ENCODE assay signal across 2 cellular contexts in the genomic region with DNA sequence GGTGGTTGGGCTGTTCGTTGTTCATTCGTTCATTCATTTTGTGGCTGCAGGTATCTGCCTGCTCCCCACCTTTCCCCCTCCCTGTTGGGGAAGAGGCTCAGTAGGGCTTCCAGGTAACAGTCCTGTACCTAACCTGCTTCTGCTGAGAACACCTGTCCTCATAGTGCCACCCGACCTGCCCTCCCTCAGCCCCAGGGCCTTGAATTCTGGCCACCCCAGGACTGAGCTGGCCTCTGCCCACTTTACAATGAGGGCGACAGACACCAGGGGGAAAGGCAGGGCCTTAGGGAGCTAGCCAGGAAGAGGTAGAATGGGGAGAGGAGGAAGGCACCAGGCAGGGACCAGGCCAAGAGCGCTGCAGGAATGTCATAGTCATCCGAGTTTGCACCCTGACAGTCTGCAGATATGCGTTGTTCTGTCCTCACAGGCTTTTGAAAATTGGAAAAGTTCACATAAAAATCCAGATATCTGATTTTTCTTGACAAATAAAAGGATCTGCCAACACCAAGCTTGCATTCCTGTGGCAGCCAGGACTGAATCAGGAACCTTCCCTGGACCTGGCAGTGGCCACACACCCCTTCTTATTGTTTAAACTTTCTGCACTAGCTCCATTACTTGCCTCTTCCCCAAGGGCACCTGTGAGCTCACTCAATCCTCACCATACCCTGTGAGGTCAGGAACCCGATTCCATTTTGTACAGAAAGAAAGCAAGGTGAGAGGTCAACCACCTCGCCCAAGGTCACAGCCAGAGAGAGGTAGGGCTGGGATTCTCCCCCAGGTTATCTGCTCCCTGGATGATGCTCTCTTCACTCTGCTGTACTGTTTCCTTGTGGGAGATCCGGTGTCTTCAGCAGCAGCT.
TF ChIP-seq lines count a peak whose summit lies in the region.

No MANE protein-coding gene starts in this region.

TF ChIP-seq in WTC11, 78 proteins besides CTCF, POLR2A, EP300 and RAD21 (continued from another document):
- no peak for TF ChIP-seq IRF2 (CRISPR knock-in tag; IDR thresholded peaks at IDR 0.05; ENCODE audit: borderline replicate concordance, low read depth)
- TF ChIP-seq, protein P1, sequence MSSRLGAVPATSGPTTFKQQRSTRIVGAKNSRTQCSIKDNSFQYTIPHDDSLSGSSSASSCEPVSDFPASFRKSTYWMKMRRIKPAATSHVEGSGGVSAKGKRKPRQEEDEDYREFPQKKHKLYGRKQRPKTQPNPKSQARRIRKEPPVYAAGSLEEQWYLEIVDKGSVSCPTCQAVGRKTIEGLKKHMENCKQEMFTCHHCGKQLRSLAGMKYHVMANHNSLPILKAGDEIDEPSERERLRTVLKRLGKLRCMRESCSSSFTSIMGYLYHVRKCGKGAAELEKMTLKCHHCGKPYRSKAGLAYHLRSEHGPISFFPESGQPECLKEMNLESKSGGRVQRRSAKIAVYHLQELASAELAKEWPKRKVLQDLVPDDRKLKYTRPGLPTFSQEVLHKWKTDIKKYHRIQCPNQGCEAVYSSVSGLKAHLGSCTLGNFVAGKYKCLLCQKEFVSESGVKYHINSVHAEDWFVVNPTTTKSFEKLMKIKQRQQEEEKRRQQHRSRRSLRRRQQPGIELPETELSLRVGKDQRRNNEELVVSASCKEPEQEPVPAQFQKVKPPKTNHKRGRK (CRISPR knock-in tag; IDR thresholded peaks at IDR 0.05; ENCODE audit: borderline replicate concordance) = no peak
- no peak for TF ChIP-seq SMAD3 (CRISPR knock-in tag; IDR thresholded peaks at IDR 0.05; ENCODE audit: borderline replicate concordance)
- TF ChIP-seq NFYB (CRISPR knock-in tag; conservative IDR thresholded peaks at IDR 0.05; ENCODE audit: low read depth) = no peak
- no peak for TF ChIP-seq NFE2L1 (CRISPR knock-in tag; IDR thresholded peaks at IDR 0.05)
- TF ChIP-seq ERG (CRISPR knock-in tag; IDR thresholded peaks at IDR 0.05) = no peak
- TF ChIP-seq ZNF671 (CRISPR knock-in tag; IDR thresholded peaks at IDR 0.05) = no peak
- no peak for TF ChIP-seq NR1H2 (CRISPR knock-in tag; IDR thresholded peaks at IDR 0.05)
- TF ChIP-seq, protein P2, sequence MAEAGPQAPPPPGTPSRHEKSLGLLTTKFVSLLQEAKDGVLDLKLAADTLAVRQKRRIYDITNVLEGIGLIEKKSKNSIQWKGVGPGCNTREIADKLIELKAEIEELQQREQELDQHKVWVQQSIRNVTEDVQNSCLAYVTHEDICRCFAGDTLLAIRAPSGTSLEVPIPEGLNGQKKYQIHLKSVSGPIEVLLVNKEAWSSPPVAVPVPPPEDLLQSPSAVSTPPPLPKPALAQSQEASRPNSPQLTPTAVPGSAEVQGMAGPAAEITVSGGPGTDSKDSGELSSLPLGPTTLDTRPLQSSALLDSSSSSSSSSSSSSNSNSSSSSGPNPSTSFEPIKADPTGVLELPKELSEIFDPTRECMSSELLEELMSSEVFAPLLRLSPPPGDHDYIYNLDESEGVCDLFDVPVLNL (CRISPR knock-in tag; IDR thresholded peaks at IDR 0.05; ENCODE audit: borderline replicate concordance, low read depth) = no peak
- no peak for TF ChIP-seq HMGA2 (CRISPR knock-in tag; IDR thresholded peaks at IDR 0.05)
- no peak for TF ChIP-seq ZNF232 (CRISPR knock-in tag; IDR thresholded peaks at IDR 0.05)
- TF ChIP-seq FOXJ3 (CRISPR knock-in tag; IDR thresholded peaks at IDR 0.05; ENCODE audit: borderline replicate concordance) = no peak
- no peak for TF ChIP-seq NFATC4 (CRISPR knock-in tag; IDR thresholded peaks at IDR 0.05)
- no peak for TF ChIP-seq ZBTB21 (CRISPR knock-in tag; IDR thresholded peaks at IDR 0.05; ENCODE audit: borderline replicate concordance)
- TF ChIP-seq, protein P3, sequence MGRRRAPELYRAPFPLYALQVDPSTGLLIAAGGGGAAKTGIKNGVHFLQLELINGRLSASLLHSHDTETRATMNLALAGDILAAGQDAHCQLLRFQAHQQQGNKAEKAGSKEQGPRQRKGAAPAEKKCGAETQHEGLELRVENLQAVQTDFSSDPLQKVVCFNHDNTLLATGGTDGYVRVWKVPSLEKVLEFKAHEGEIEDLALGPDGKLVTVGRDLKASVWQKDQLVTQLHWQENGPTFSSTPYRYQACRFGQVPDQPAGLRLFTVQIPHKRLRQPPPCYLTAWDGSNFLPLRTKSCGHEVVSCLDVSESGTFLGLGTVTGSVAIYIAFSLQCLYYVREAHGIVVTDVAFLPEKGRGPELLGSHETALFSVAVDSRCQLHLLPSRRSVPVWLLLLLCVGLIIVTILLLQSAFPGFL (CRISPR knock-in tag; IDR thresholded peaks at IDR 0.05; ENCODE audit: borderline replicate concordance) = no peak
TF ChIP-seq in WTC11: peak in this region for 0.

TF ChIP-seq in SK-N-SH, 30 proteins besides CTCF, POLR2A, EP300 and RAD21 (continued from another document):
- TF ChIP-seq, protein P4, sequence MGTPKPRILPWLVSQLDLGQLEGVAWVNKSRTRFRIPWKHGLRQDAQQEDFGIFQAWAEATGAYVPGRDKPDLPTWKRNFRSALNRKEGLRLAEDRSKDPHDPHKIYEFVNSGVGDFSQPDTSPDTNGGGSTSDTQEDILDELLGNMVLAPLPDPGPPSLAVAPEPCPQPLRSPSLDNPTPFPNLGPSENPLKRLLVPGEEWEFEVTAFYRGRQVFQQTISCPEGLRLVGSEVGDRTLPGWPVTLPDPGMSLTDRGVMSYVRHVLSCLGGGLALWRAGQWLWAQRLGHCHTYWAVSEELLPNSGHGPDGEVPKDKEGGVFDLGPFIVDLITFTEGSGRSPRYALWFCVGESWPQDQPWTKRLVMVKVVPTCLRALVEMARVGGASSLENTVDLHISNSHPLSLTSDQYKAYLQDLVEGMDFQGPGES (IDR thresholded peaks at IDR 0.05; ENCODE audit: low read depth, low read length) = no peak
- TF ChIP-seq RCOR1 (IDR thresholded peaks at IDR 0.05; ENCODE audit: low read length) = no peak
- no peak for TF ChIP-seq NFIC (IDR thresholded peaks at IDR 0.05; ENCODE audit: borderline replicate concordance)
- no peak for TF ChIP-seq REST (IDR thresholded peaks at IDR 0.05; ENCODE audit: low read depth, low read length)
- TF ChIP-seq GATA2 (CRISPR knock-in tag; IDR thresholded peaks at IDR 0.05) = no peak
- TF ChIP-seq, protein P5, sequence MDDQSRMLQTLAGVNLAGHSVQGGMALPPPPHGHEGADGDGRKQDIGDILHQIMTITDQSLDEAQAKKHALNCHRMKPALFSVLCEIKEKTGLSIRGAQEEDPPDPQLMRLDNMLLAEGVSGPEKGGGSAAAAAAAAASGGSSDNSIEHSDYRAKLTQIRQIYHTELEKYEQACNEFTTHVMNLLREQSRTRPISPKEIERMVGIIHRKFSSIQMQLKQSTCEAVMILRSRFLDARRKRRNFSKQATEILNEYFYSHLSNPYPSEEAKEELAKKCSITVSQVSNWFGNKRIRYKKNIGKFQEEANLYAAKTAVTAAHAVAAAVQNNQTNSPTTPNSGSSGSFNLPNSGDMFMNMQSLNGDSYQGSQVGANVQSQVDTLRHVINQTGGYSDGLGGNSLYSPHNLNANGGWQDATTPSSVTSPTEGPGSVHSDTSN (IDR thresholded peaks at IDR 0.05) = no peak
- TF ChIP-seq SIN3A (IDR thresholded peaks at IDR 0.05; ENCODE audit: borderline replicate concordance, low read depth, low read length) = no peak
- no peak for TF ChIP-seq ELF1 (IDR thresholded peaks at IDR 0.05)
- TF ChIP-seq POLR2AphosphoS5 (IDR thresholded peaks at IDR 0.05; ENCODE audit: low read depth, low read length) = no peak
- TF ChIP-seq, protein P6, sequence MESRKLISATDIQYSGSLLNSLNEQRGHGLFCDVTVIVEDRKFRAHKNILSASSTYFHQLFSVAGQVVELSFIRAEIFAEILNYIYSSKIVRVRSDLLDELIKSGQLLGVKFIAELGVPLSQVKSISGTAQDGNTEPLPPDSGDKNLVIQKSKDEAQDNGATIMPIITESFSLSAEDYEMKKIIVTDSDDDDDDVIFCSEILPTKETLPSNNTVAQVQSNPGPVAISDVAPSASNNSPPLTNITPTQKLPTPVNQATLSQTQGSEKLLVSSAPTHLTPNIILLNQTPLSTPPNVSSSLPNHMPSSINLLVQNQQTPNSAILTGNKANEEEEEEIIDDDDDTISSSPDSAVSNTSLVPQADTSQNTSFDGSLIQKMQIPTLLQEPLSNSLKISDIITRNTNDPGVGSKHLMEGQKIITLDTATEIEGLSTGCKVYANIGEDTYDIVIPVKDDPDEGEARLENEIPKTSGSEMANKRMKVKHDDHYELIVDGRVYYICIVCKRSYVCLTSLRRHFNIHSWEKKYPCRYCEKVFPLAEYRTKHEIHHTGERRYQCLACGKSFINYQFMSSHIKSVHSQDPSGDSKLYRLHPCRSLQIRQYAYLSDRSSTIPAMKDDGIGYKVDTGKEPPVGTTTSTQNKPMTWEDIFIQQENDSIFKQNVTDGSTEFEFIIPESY (IDR thresholded peaks at IDR 0.05; ENCODE audit: borderline replicate concordance, low read depth) = no peak
- TF ChIP-seq MEF2A (IDR thresholded peaks at IDR 0.05; ENCODE audit: borderline replicate concordance, low read depth) = no peak
